In genomic region chr6:147202516-147203310, GRCh38 we compare ENCODE assay signal across 1 cellular context.
TF ChIP-seq lines count a peak whose summit lies in the region.

No MANE protein-coding gene starts in this region.

TF ChIP-seq in K562, 482 proteins besides CTCF, POLR2A, EP300 and RAD21 (continued from another document):
- TF ChIP-seq GTF2B (IDR thresholded peaks at IDR 0.05; ENCODE audit: extremely low read depth, insufficient read length) (peak; percentile 94), ZNF224 (CRISPR knock-in tag; IDR thresholded peaks at IDR 0.05) (no peak), TAF9B (IDR thresholded peaks at IDR 0.05; ENCODE audit: partially characterized antibody) (peak; percentile 85), ZNF507 (tag; conservative IDR thresholded peaks at IDR 0.05) (no peak)
